Comparison of ENCODE assay signal across 7 cellular contexts in genomic region chr5:178279723-178280438, GRCh38. TPM values are rescaled to one million over a fixed set of nuclear protein-coding genes. Genes with fewer than 3 reads are reported as not detected.
DNase-seq lines count a peak whose midpoint lies in the region; ATAC-seq and TF ChIP-seq lines count a peak whose summit lies in the region.

No MANE protein-coding gene starts in this region.

- no peaks in the 10 kb centered on the region for H3K36me3 Mint-ChIP-seq in activated naive CD4-positive, alpha-beta T cell treated with anti-CD3 and anti-CD28 coated beads for 36 hours (ENCODE audit: low read depth)

- peaks cover 3% of the 10 kb centered on the region for H3K27me3 Mint-ChIP-seq in activated naive CD4-positive, alpha-beta T cell treated with anti-CD3 and anti-CD28 coated beads for 36 hours (ENCODE audit: low read depth)

- H2AFZ ChIP-seq in parathyroid adenoma: peak overlapping the region; percentile 60

- peaks cover 12% of the 10 kb centered on the region for H3K9me3 Mint-ChIP-seq in activated naive CD4-positive, alpha-beta T cell treated with anti-CD3 and anti-CD28 coated beads for 36 hours

- no peaks in the 10 kb centered on the region for H3K36me3 ChIP-seq in SJSA1
- no peaks in the 10 kb centered on the region for H3K36me3 ChIP-seq in parathyroid adenoma (ENCODE audit: control insufficient read depth, insufficient read depth, low read length)
- no peaks in the 10 kb centered on the region for H3K36me3 ChIP-seq in upper lobe of right lung

- peak; percentile 84 for ATAC-seq in Right ventricle myocardium inferior
- peak; percentile 95 for ATAC-seq in upper lobe of right lung

- H3K4me3 ChIP-seq in SJSA1 (no peak overlapping the region), parathyroid adenoma (ENCODE audit: low read depth, low read length) (no peak overlapping the region), upper lobe of right lung (no peak overlapping the region)

- no peak overlapping the region for H3K27ac ChIP-seq in SJSA1
- H3K27ac ChIP-seq in parathyroid adenoma: no peak overlapping the region
- H3K27ac ChIP-seq in upper lobe of right lung: no peak overlapping the region

- no peaks in the 10 kb centered on the region for H3K79me2 ChIP-seq in parathyroid adenoma

- H3K9ac ChIP-seq in parathyroid adenoma: no peak overlapping the region

- H3K4me3 Mint-ChIP-seq in activated naive CD4-positive, alpha-beta T cell treated with anti-CD3 and anti-CD28 coated beads for 36 hours: no peak overlapping the region

- H3K27me3 ChIP-seq in SJSA1 (replicated peaks) (no peaks in the 10 kb centered on the region), parathyroid adenoma (ENCODE audit: control insufficient read depth, insufficient read depth, low read length) (no peaks in the 10 kb centered on the region), upper lobe of right lung (no peaks in the 10 kb centered on the region)

- CTCF ChIA-PET in activated naive CD4-positive, alpha-beta T cell treated with anti-CD3 and anti-CD28 coated beads for 36 hours (lab: Charles Lee): interaction anchor here (0.7 to 1.9 kb wide), 7 partner anchors 9 to 1213 kb away, joined by 3 to 6 read pairs (median 3); partner anchors contain the start of gene PHYKPL

- TF ChIP-seq CTCF in GM12872 (IDR thresholded peaks at IDR 0.05; ENCODE audit: insufficient read depth, low read depth, low read length): peak; percentile 95
- peak; percentile 94 for TF ChIP-seq CTCF in parathyroid adenoma (IDR thresholded peaks at IDR 0.05)
- peak; percentile 93 for TF ChIP-seq CTCF in upper lobe of right lung (IDR thresholded peaks at IDR 0.05)

- no peak overlapping the region for H3K4me2 ChIP-seq in parathyroid adenoma (ENCODE audit: low read length)

- peaks cover 42% of the 10 kb centered on the region for H3K9me3 ChIP-seq in SJSA1 (replicated peaks)
- no peaks in the 10 kb centered on the region for H3K9me3 ChIP-seq in parathyroid adenoma (ENCODE audit: control insufficient read depth, low read length)
- peaks cover 10% of the 10 kb centered on the region for H3K9me3 ChIP-seq in upper lobe of right lung

- H3K4me1 ChIP-seq in SJSA1 (replicated peaks): no peaks in the 10 kb centered on the region; the same call in 1 of the 2 replicates
- no peaks in the 10 kb centered on the region for H3K4me1 ChIP-seq in parathyroid adenoma
- H3K4me1 ChIP-seq in upper lobe of right lung: peaks cover 4% of the 10 kb centered on the region

- intact Hi-C loops in activated naive CD4-positive, alpha-beta T cell treated with anti-CD3 and anti-CD28 coated beads for 36 hours (cut with micrococcal nuclease): loop anchor here (1.0 to 5.0 kb wide), 4 partner anchors 271 to 1215 kb away; partner anchors contain the start of gene COL23A1
- intact Hi-C loops in Right ventricle myocardium inferior (cut with DNase I): loop anchor here (1.0 to 5.0 kb wide), 3 partner anchors 182 to 310 kb away; partner anchors contain the start of gene COL23A1
- intact Hi-C loops in upper lobe of right lung (cut with DNase I): no loop called here

- H3K27ac Mint-ChIP-seq in activated naive CD4-positive, alpha-beta T cell treated with anti-CD3 and anti-CD28 coated beads for 36 hours: no peak overlapping the region

- DNase-seq in HT1080 (ENCODE audit: low read depth) (peak; percentile 51), SJSA1 (ENCODE audit: low read depth in 1 of 2, low spot score in 2 of 2) (peak; percentile 16 to 68), Right ventricle myocardium inferior (ENCODE audit: missing footprints) (peak; percentile 94), upper lobe of right lung (peak; percentile 94)
- peak; percentile 77 for DNase-seq in activated naive CD4-positive, alpha-beta T cell treated with anti-CD3 and anti-CD28 coated beads for 36 hours

- peaks cover 4% of the 10 kb centered on the region for H3K4me1 Mint-ChIP-seq in activated naive CD4-positive, alpha-beta T cell treated with anti-CD3 and anti-CD28 coated beads for 36 hours (ENCODE audit: low read depth)

RNA-seq across cellular contexts. Expression of gene PHYKPL, which starts 47.3 kb away (rescaled TPM):
- total RNA-seq in HT1080 (2014; rRNA removed; shearing (Covaris generic)): 11.8 and 12.8 TPM in 2 replicates
- polyA plus RNA-seq in HT1080 (2015; cell fraction: cytosol; rRNA removed): 10.3 and 12.3 TPM in 2 replicates
- polyA plus RNA-seq in HT1080 (2015; cell fraction: nucleus; rRNA removed): 44.0 and 47.7 TPM in 2 replicates
- total RNA-seq in SJSA1 (2014; rRNA removed; shearing (Covaris generic)): 16.1 and 19.3 TPM in 2 replicates
- total RNA-seq in activated naive CD4-positive, alpha-beta T cell treated with anti-CD3 and anti-CD28 coated beads for 36 hours: 10 to 100 TPM; 50.9 to 51.2 TPM
- 34.5 TPM for total RNA-seq in Right ventricle myocardium inferior
- 96.1 TPM for total RNA-seq in upper lobe of right lung

Comparison
In these comparisons a context has a peak if more than half of its experiments do, and no peak if none do; other contexts are left out.
1. DNase-seq: peak in every context shown above with its lines; median percentile 94 in Right ventricle myocardium inferior; 94 in upper lobe of right lung; 77 in activated naive CD4-positive, alpha-beta T cell treated with anti-CD3 and anti-CD28 coated beads for 36 hours; 51 in HT1080; 42 in SJSA1.